Comparison of ENCODE assay signal across 17 cellular contexts in genomic region chr16:3718628-3719027, GRCh38. TPM values are rescaled to one million over a fixed set of nuclear protein-coding genes. Genes with fewer than 3 reads are reported as not detected.
DNase-seq lines count a peak whose midpoint lies in the region; ATAC-seq and TF ChIP-seq lines count a peak whose summit lies in the region.
"Had no signal": no experiment of that assay in that cellular context is flagged by ENCODE, and none has a peak within 500 bp of the region (broad histone marks: within the 10 kb centered on the region; RNA-seq: fewer than 3 reads in every experiment).

No MANE protein-coding gene starts in this region.

- H4K20me1 ChIP-seq in MM.1S (ENCODE audit: insufficient read depth, low read length) = no peaks in the 10 kb centered on the region

- in situ Hi-C loops in gastrocnemius medialis (cut with MboI; ENCODE audit: low sequenced_read_pairs in 4 of 4) = no loop called here

- H3K9ac ChIP-seq in endodermal cell (ENCODE audit: extremely low read depth, low read length, poor library complexity, severe bottlenecking) (no peak overlapping the region), MM.1S (ENCODE audit: low read length) (no peak overlapping the region)

- no peak overlapping the region for H3K4me3 ChIP-seq in endodermal cell (ENCODE audit: low read length)
- no peak overlapping the region for H3K4me3 ChIP-seq in gastrocnemius medialis
- H3K4me3 ChIP-seq in MM.1S (ENCODE audit: low read length) = no peak overlapping the region

- H2AFZ ChIP-seq in MM.1S (ENCODE audit: low read length) = no peak overlapping the region

- WGBS in endodermal cell (ENCODE audit: insufficient coverage in 1 of 2, insufficient read length in 1 of 2), 2 experiments = 95 to 96% methylated on average over 8 to 10 of the region's 10 CpGs

- peaks cover 11% of the 10 kb centered on the region for H3K36me3 Mint-ChIP-seq in activated naive CD4-positive, alpha-beta T cell treated with anti-CD3 and anti-CD28 coated beads, Interleukin-2, amount 50 U/mL, for 24 hours
- no peaks in the 10 kb centered on the region for H3K36me3 Mint-ChIP-seq in T-helper 17 cell (ENCODE audit: low read depth)
- H3K36me3 Mint-ChIP-seq in endodermal cell (ENCODE audit: low read depth) = peaks cover 9% of the 10 kb centered on the region
- H3K36me3 Mint-ChIP-seq in stimulated activated naive B cell treated with anti-CD40 and anti-IgM and Interleukin-4, amounts not matched to agents 10 μg/mL and 1 μg/mL and 100 μg/mL, for 72 hours = peaks cover 8 to 15% of the 10 kb centered on the region in 2 donors
- H3K36me3 Mint-ChIP-seq: natural killer cell treated with Interleukin-12 subunit alpha and Interleukin-12 subunit beta and Interleukin-15 and Interleukin-18, amount 100 ng/mL, for 72 hours had no signal

- no peak overlapping the region for H3K27ac Mint-ChIP-seq in activated naive CD4-positive, alpha-beta T cell treated with anti-CD3 and anti-CD28 coated beads, Interleukin-2, amount 50 U/mL, for 24 hours
- peak overlapping the region; percentile 86 for H3K27ac Mint-ChIP-seq in T-helper 17 cell
- no peak overlapping the region for H3K27ac Mint-ChIP-seq in endodermal cell
- peak overlapping the region; percentile 90 for H3K27ac Mint-ChIP-seq in stimulated activated naive B cell treated with anti-CD40 and anti-IgM and Interleukin-4, amounts not matched to agents 10 μg/mL and 1 μg/mL and 100 μg/mL, for 72 hours

- H3K4me1 Mint-ChIP-seq in activated naive CD4-positive, alpha-beta T cell treated with anti-CD3 and anti-CD28 coated beads, Interleukin-2, amount 50 U/mL, for 24 hours = peaks cover 30% of the 10 kb centered on the region
- H3K4me1 Mint-ChIP-seq in T-helper 17 cell = peaks cover 12% of the 10 kb centered on the region
- peaks cover 13% of the 10 kb centered on the region for H3K4me1 Mint-ChIP-seq in endodermal cell
- peaks cover 11 to 33% of the 10 kb centered on the region in 2 donors for H3K4me1 Mint-ChIP-seq in stimulated activated naive B cell treated with anti-CD40 and anti-IgM and Interleukin-4, amounts not matched to agents 10 μg/mL and 1 μg/mL and 100 μg/mL, for 72 hours

- no peak for TF ChIP-seq POLR2A in gastrocnemius medialis (IDR thresholded peaks at IDR 0.05)

- TF ChIP-seq CTCF in endodermal cell (conservative IDR thresholded peaks at IDR 0.05) (no peak), gastrocnemius medialis (IDR thresholded peaks at IDR 0.05 in 4 of 5, conservative IDR thresholded peaks at IDR 0.05 in 1 of 5) (no peak), MM.1S (IDR thresholded peaks at IDR 0.05; ENCODE audit: low read length) (no peak)

- H3K4me2 ChIP-seq in MM.1S (ENCODE audit: low read depth, low read length) = no peak overlapping the region

- peak overlapping the region; percentile 36 for H3K4me3 Mint-ChIP-seq in activated naive CD4-positive, alpha-beta T cell treated with anti-CD3 and anti-CD28 coated beads, Interleukin-2, amount 50 U/mL, for 24 hours
- H3K4me3 Mint-ChIP-seq in T-helper 17 cell = peak overlapping the region; percentile 3
- peak overlapping the region; percentile 88 for H3K4me3 Mint-ChIP-seq in endodermal cell
- no peak overlapping the region for H3K4me3 Mint-ChIP-seq in stimulated activated naive B cell treated with anti-CD40 and anti-IgM and Interleukin-4, amounts not matched to agents 10 μg/mL and 1 μg/mL and 100 μg/mL, for 72 hours

- H3K27me3 ChIP-seq in endodermal cell (ENCODE audit: control insufficient read depth, insufficient read depth, low read length, poor library complexity, severe bottlenecking) (no peaks in the 10 kb centered on the region), gastrocnemius medialis (no peaks in the 10 kb centered on the region), MM.1S (replicated peaks; ENCODE audit: insufficient read depth, low read length) (no peaks in the 10 kb centered on the region)
- H3K27me3 ChIP-seq: cardiac muscle cell, sigmoid colon had no signal

- H3K9me3 ChIP-seq in T-helper 17 cell (ENCODE audit: control insufficient read depth, low read length, poor library complexity, severe bottlenecking) (no peaks in the 10 kb centered on the region), endodermal cell (ENCODE audit: control insufficient read depth, low read length) (no peaks in the 10 kb centered on the region), gastrocnemius medialis (no peaks in the 10 kb centered on the region), MM.1S (replicated peaks; ENCODE audit: insufficient read depth, low read length) (no peaks in the 10 kb centered on the region)
- H3K9me3 ChIP-seq: sigmoid colon had no signal

- H3K27me3 Mint-ChIP-seq in activated naive CD4-positive, alpha-beta T cell treated with anti-CD3 and anti-CD28 coated beads, Interleukin-2, amount 50 U/mL, for 24 hours = no peaks in the 10 kb centered on the region
- H3K27me3 Mint-ChIP-seq in T-helper 17 cell (no peaks in the 10 kb centered on the region), endodermal cell (ENCODE audit: insufficient read depth) (no peaks in the 10 kb centered on the region)
- H3K27me3 Mint-ChIP-seq in stimulated activated naive B cell treated with anti-CD40 and anti-IgM and Interleukin-4, amounts not matched to agents 10 μg/mL and 1 μg/mL and 100 μg/mL, for 72 hours = no peaks in the 10 kb centered on the region
- H3K27me3 Mint-ChIP-seq: natural killer cell treated with Interleukin-12 subunit alpha and Interleukin-12 subunit beta and Interleukin-15 and Interleukin-18, amount 100 ng/mL, for 72 hours had no signal

- H3K9me3 Mint-ChIP-seq in activated naive CD4-positive, alpha-beta T cell treated with anti-CD3 and anti-CD28 coated beads, Interleukin-2, amount 50 U/mL, for 24 hours = no peaks in the 10 kb centered on the region
- H3K9me3 Mint-ChIP-seq in endodermal cell = no peaks in the 10 kb centered on the region
- no peaks in the 10 kb centered on the region for H3K9me3 Mint-ChIP-seq in stimulated activated naive B cell treated with anti-CD40 and anti-IgM and Interleukin-4, amounts not matched to agents 10 μg/mL and 1 μg/mL and 100 μg/mL, for 72 hours
- H3K9me3 Mint-ChIP-seq: natural killer cell treated with Interleukin-12 subunit alpha and Interleukin-12 subunit beta and Interleukin-15 and Interleukin-18, amount 100 ng/mL, for 72 hours had no signal

- H3K79me2 ChIP-seq in MM.1S (ENCODE audit: low read length) = peaks cover 35% of the 10 kb centered on the region

- H3F3A ChIP-seq in MM.1S (ENCODE audit: insufficient read depth, low read length) = no peaks in the 10 kb centered on the region

- H3K4me1 ChIP-seq in endodermal cell (ENCODE audit: control insufficient read depth, insufficient read depth, low read length) (no peaks in the 10 kb centered on the region), gastrocnemius medialis (peaks cover 12 to 17% of the 10 kb centered on the region in 2 donors), MM.1S (ENCODE audit: low read length) (peaks cover 4% of the 10 kb centered on the region; the same call in 1 of the 2 replicates)

- intact Hi-C loops in gastrocnemius medialis (cut with DNase I; ENCODE audit: low total_unique reads) = loop anchor here (10.0 kb wide), 1 partner anchor 536 kb away; no protein-coding TSS in a partner anchor

- H3K36me3 ChIP-seq in endodermal cell (ENCODE audit: control insufficient read depth, insufficient read depth, low read length) = no peaks in the 10 kb centered on the region
- H3K36me3 ChIP-seq in gastrocnemius medialis = no peaks in the 10 kb centered on the region
- no peaks in the 10 kb centered on the region for H3K36me3 ChIP-seq in MM.1S (replicated peaks; ENCODE audit: insufficient read depth, low read length)
- H3K36me3 ChIP-seq: cardiac muscle cell had no signal

- no peak for DNase-seq in activated naive CD4-positive, alpha-beta T cell (lab: John Stamatoyannopoulos, UW)
- DNase-seq in T-helper 17 cell (no peak), endodermal cell (no peak), NCI-H2196 treated with DMSO at 0.1 percent for 48 hours (lab: John Stamatoyannopoulos, UW; ENCODE audit: unreplicated experiment) (no peak), gastrocnemius medialis (no peak), MM.1S (no peak)
- no peak for DNase-seq in stimulated activated naive B cell treated with anti-CD40 and anti-IgM and Interleukin-4, amounts not matched to agents 10 μg/mL and 1 μg/mL and 100 μg/mL, for 72 hours
- DNase-seq: activated CD4-positive, CD25-positive, alpha-beta regulatory T cell treated with anti-CD3 and anti-CD28 coated beads, Interleukin-2, amount 50 U/mL, for 72 hours; activated effector memory CD4-positive, alpha-beta T cell treated with anti-CD3 and anti-CD28 coated beads, Interleukin-2, amount 50 U/mL, for 16 hours; effector CD8-positive, alpha-beta T cell; NCI-H2081; NCI-H774; sigmoid colon had no signal

- H3K27ac ChIP-seq in endodermal cell (ENCODE audit: low read depth, low read length) (no peak overlapping the region), gastrocnemius medialis (peak overlapping the region in 2 of 4 donors; percentile 91 to 95), MM.1S (ENCODE audit: low read length) (no peak overlapping the region)

- no peaks in the 10 kb centered on the region for H3K9me2 ChIP-seq in MM.1S (replicated peaks; ENCODE audit: insufficient read depth, low read length)

- ATAC-seq in T-helper 17 cell = no peak
- ATAC-seq in stimulated activated naive B cell treated with anti-CD40 and anti-IgM and Interleukin-4, amounts not matched to agents 10 μg/mL and 1 μg/mL and 100 μg/mL, for 72 hours (replicated peaks) = no peak
- ATAC-seq in gastrocnemius medialis = no peak
- ATAC-seq: left lobe of liver; natural killer cell treated with Interleukin-12 subunit alpha and Interleukin-12 subunit beta and Interleukin-15 and Interleukin-18, amount 100 ng/mL, for 72 hours had no signal

RNA-seq across cellular contexts. Expression of gene TRAP1, which starts 1.3 kb away (rescaled TPM):
- total RNA-seq in T-helper 17 cell (10 to 100 TPM; 77.2 to 80.4 TPM), endodermal cell (100 to 1,000 TPM; 144 to 156 TPM), gastrocnemius medialis (100 to 1,000 TPM; 103 to 140 (median 122) TPM)
- polyA plus RNA-seq in endodermal cell (2013, experiment 1 of 2) = 114 TPM
- polyA plus RNA-seq in endodermal cell (2013, experiment 2 of 2) = 102 TPM

Comparison
In these comparisons a context has a peak if more than half of its experiments do, and no peak if none do; other contexts are left out.
1. H3K27ac Mint-ChIP-seq: peak in T-helper 17 cell (single experiment) and stimulated activated naive B cell treated with anti-CD40 and anti-IgM and Interleukin-4, amounts not matched to agents 10 μg/mL and 1 μg/mL and 100 μg/mL, for 72 hours (single experiment); none in activated naive CD4-positive, alpha-beta T cell treated with anti-CD3 and anti-CD28 coated beads, Interleukin-2, amount 50 U/mL, for 24 hours (single experiment) and endodermal cell (single experiment).
2. H3K4me3 Mint-ChIP-seq: peak in activated naive CD4-positive, alpha-beta T cell treated with anti-CD3 and anti-CD28 coated beads, Interleukin-2, amount 50 U/mL, for 24 hours (single experiment), T-helper 17 cell (single experiment) and endodermal cell (single experiment); none in stimulated activated naive B cell treated with anti-CD40 and anti-IgM and Interleukin-4, amounts not matched to agents 10 μg/mL and 1 μg/mL and 100 μg/mL, for 72 hours (0 of 2).